8 cellular contexts compared by ENCODE assay signal in the genomic region with DNA sequence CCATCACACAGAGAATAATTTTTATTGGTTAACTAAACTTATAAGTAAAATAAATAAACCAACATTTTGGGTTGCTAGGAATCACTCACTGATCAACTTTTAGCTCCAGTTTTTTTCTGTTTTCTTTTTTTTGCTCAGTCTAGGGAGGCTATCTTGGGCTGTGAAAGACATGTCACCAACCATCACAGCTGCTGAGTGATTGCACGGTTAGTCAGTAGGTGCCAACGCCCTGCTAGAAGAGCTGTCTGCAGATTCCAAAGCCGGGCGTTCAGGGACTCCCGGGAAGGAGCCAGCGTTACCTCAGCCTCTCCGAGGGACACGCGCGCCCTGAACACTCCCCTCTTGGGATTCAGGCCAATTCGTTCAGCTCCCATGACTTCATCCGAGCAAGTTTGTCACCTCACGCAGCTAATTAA. TPM values are rescaled to one million over a fixed set of nuclear protein-coding genes. Genes with fewer than 3 reads are reported as not detected.
DNase-seq lines count a peak whose midpoint lies in the region; ATAC-seq and TF ChIP-seq lines count a peak whose summit lies in the region.

No MANE protein-coding gene starts in this region.

- DNase-seq in T-cell (peak in 2 of 34 experiments; percentile 1 to 3), mucosa of descending colon (peak in 2 of 3 donors; percentile 80 to 81), vagina (ENCODE audit: extremely low spot score in 2 of 2) (peak in 1 of 2 donors; percentile 88), cerebellar cortex (ENCODE audit: low spot score) (no peak)

- ATAC-seq in GM21360 (IDR thresholded peaks at IDR 0.05; ENCODE audit: unreplicated experiment), result peak; percentile 24
- ATAC-seq in HG03521 (IDR thresholded peaks at IDR 0.05; ENCODE audit: unreplicated experiment), result peak; percentile 7
- ATAC-seq in T-cell (replicated peaks in 1 of 4), result peak; percentile 11 to 27 (median 18)
- peak; percentile 83 for ATAC-seq in mucosa of descending colon

- H3K9me3 ChIP-seq in ES-I3 (ENCODE audit: control insufficient read depth, insufficient read depth, low read length), result no peaks in the 10 kb centered on the region
- no peaks in the 10 kb centered on the region for H3K9me3 ChIP-seq in endocrine pancreas (ENCODE audit: control insufficient read depth, low read length)
- no peaks in the 10 kb centered on the region for H3K9me3 ChIP-seq in mucosa of descending colon
- no peaks in the 10 kb centered on the region for H3K9me3 ChIP-seq in vagina

- no peak for TF ChIP-seq POLR2A in vagina (IDR thresholded peaks at IDR 0.05)

- TF ChIP-seq CTCF in mucosa of descending colon (IDR thresholded peaks at IDR 0.05), result no peak
- no peak for TF ChIP-seq CTCF in vagina (IDR thresholded peaks at IDR 0.05)

- no peaks in the 10 kb centered on the region for H3K9me3 Mint-ChIP-seq in T-cell

- H3K4me3 ChIP-seq in endocrine pancreas (ENCODE audit: control insufficient read depth, insufficient read depth, low read length), result peak overlapping the region; percentile 96
- H3K4me3 ChIP-seq in mucosa of descending colon, result peak overlapping the region; percentile 41
- H3K4me3 ChIP-seq in vagina, result peak overlapping the region; percentile 78 to 95

- CTCF ChIA-PET in T-cell (lab: Charles Lee), result interaction anchor here (0.5 to 2.0 kb wide), 7 partner anchors 19 to 103 kb away, joined by 3 to 5 read pairs (median 3); no protein-coding TSS in a partner anchor

- H3K27ac Mint-ChIP-seq in T-cell, result peak overlapping the region; percentile 100

- H3K4me1 Mint-ChIP-seq in T-cell, result peaks cover 43 to 53% (median 49%) of the 10 kb centered on the region in 3 donors

- POLR2A ChIA-PET in T-cell (lab: Charles Lee), result interaction anchor here (0.5 to 2.1 kb wide), 9 partner anchors 10 to 406 kb away, joined by 3 to 13 read pairs (median 3); no protein-coding TSS in a partner anchor

- intact Hi-C loops in mucosa of descending colon (cut with DNase I, micrococcal nuclease), result no loop called here
- intact Hi-C loops in vagina (cut with DNase I), result no loop called here

- H3K27me3 ChIP-seq in endocrine pancreas (ENCODE audit: control insufficient read depth, insufficient read depth, low read length) (no peaks in the 10 kb centered on the region), vagina (no peaks in the 10 kb centered on the region)

- H3K9ac ChIP-seq in ES-I3 (ENCODE audit: low read depth, low read length) (peak overlapping the region; percentile 83), endocrine pancreas (ENCODE audit: control insufficient read depth, insufficient read depth, low read length) (peak overlapping the region; percentile 97)

- H3K27ac ChIP-seq in vagina, result peak overlapping the region; percentile 95

- H3K27me3 Mint-ChIP-seq in T-cell, result no peaks in the 10 kb centered on the region

- no peaks in the 10 kb centered on the region for H3K36me3 ChIP-seq in ES-I3 (ENCODE audit: insufficient read depth, low read length)
- no peaks in the 10 kb centered on the region for H3K36me3 ChIP-seq in endocrine pancreas (ENCODE audit: control insufficient read depth, insufficient read depth, low read length)
- H3K36me3 ChIP-seq in mucosa of descending colon (ENCODE audit: low read depth), result no peaks in the 10 kb centered on the region
- H3K36me3 ChIP-seq in vagina, result no peaks in the 10 kb centered on the region

- peaks cover 10% of the 10 kb centered on the region; the same call in 1 of the 2 replicates for H3K4me1 ChIP-seq in ES-I3 (ENCODE audit: insufficient read depth, low read length)
- H3K4me1 ChIP-seq in endocrine pancreas (ENCODE audit: control insufficient read depth, insufficient read depth, low read length), result peaks cover 21% of the 10 kb centered on the region
- peaks cover 22% of the 10 kb centered on the region for H3K4me1 ChIP-seq in mucosa of descending colon (ENCODE audit: low read depth)
- peaks cover 49% of the 10 kb centered on the region for H3K4me1 ChIP-seq in vagina

- H3K36me3 Mint-ChIP-seq in T-cell, result peaks cover 12% of the 10 kb centered on the region

- H3K4me3 Mint-ChIP-seq in T-cell, result peak overlapping the region; percentile 94 to 99 (median 99)

RNA-seq across cellular contexts. Expression of a gene that starts 0.6 kb away (rescaled TPM):
- total RNA-seq in T-cell (10 to 100 TPM; 18.6 to 42.7 (median 25.7) TPM), mucosa of descending colon (10 to 100 TPM; 16.4 to 17.8 (median 17.6) TPM), vagina (16.0 TPM)

RNA-seq across cellular contexts. Expression of a gene that starts 26.2 kb away (rescaled TPM):
- 1 to 10 TPM in 3 of 5 donors, under 1 TPM in 2; 0.39 to 4.2 (median 1.3) TPM for total RNA-seq in T-cell
- 10 to 100 TPM in 1 of 3 donors, 1 to 10 TPM in 2; 2.8 to 33.8 (median 6.3) TPM for total RNA-seq in mucosa of descending colon
- 6.4 TPM for total RNA-seq in vagina

Comparison
In these comparisons a context has a peak if more than half of its experiments do, and no peak if none do; other contexts are left out.
1. ATAC-seq: peak in every context shown above with its lines; median percentile 83 in mucosa of descending colon; 24 in GM21360; 18 in T-cell; 7 in HG03521.
2. H3K4me3 ChIP-seq: peak in every context shown above with its lines; median percentile 96 in endocrine pancreas; 86 in vagina; 41 in mucosa of descending colon.